Comparison of ENCODE assay signal across 24 cellular contexts in the genomic region with DNA sequence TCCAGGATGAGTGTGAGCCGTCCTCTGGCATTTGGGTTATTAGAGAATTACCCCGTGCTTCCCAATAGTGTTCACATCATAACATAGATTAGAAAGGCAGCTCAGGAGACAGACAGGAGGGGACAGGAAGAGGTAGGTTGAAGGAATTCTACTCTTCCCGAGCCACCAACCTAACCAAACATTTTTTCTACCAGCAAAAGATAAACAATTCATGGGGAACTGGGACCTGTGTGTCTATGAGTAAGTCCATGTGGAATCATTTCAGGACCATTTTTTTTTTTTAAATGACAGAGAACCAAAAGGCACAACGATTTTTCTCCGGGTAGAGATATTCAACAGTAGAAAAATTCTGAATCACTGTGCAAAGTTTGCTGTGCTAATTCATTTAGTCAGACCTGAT.
"Had no signal": no experiment of that assay in that cellular context is flagged by ENCODE, and none has a peak within 500 bp of the region (broad histone marks: within the 10 kb centered on the region; RNA-seq: fewer than 3 reads in every experiment).

No MANE protein-coding gene starts in this region.

- ATAC-seq: activated CD4-positive, alpha-beta T cell treated with anti-CD3 and anti-CD28 coated beads for 36 hours; activated T-cell treated with anti-CD3 and anti-CD28 coated beads, Interleukin-2, amount 50 U/mL, for 4 hours; left ventricle myocardium superior; natural killer cell treated with Interleukin-12 subunit alpha and Interleukin-12 subunit beta and Interleukin-15 and Interleukin-18, amount 100 ng/mL, for 72 hours; pancreas; psoas muscle; T-helper 17 cell had no signal

- H3K4me1 Mint-ChIP-seq: activated B cell treated with CpG ODN at 0.5 μM for 24 hours; activated CD4-positive, alpha-beta T cell treated with anti-CD3 and anti-CD28 coated beads for 36 hours; T-helper 17 cell had no signal

- FAIRE-seq: pancreas had no signal

- H3K4me1 ChIP-seq: pancreas, right atrium auricular region, upper lobe of left lung had no signal

- H3K27ac Mint-ChIP-seq: activated B cell treated with CpG ODN at 0.5 μM for 24 hours; activated CD4-positive, alpha-beta T cell treated with anti-CD3 and anti-CD28 coated beads for 36 hours; activated naive CD8-positive, alpha-beta T cell treated with anti-CD3 and anti-CD28 coated beads for 36 hours; activated T-helper 2 cell treated with anti-CD3 and anti-CD28 coated beads, Interferon-gamma antibody, Interleukin-2, Interleukin-4, amounts not matched to agents 10 μg/mL and 5 μg/mL and 100 μg/mL, durations not matched to agents 14 hours and 24 hours and 36 hours; natural killer cell treated with Interleukin-12 subunit alpha and Interleukin-12 subunit beta and Interleukin-15 and Interleukin-18, amount 100 ng/mL, for 72 hours; T-helper 17 cell had no signal

- H3K9me3 ChIP-seq: pancreas, psoas muscle, right atrium auricular region, upper lobe of left lung had no signal

- H3K4me3 ChIP-seq: hepatocyte, pancreas, psoas muscle, right atrium auricular region, upper lobe of left lung had no signal

- H3K9me3 Mint-ChIP-seq: activated B cell treated with CpG ODN at 0.5 μM for 24 hours; activated T-helper 2 cell treated with anti-CD3 and anti-CD28 coated beads, Interferon-gamma antibody, Interleukin-2, Interleukin-4, amounts not matched to agents 10 μg/mL and 5 μg/mL and 100 μg/mL, durations not matched to agents 14 hours and 24 hours and 36 hours had no signal

- DNase-seq: activated B cell treated with CpG ODN at 0.5 μM for 24 hours; activated CD4-positive, alpha-beta T cell treated with anti-CD3 and anti-CD28 coated beads for 36 hours; activated CD4-positive, alpha-beta T cell treated with anti-CD3 and anti-CD28 coated beads, Interleukin-2, amount 50 U/mL, for 4 hours; activated CD8-positive, alpha-beta memory T cell treated with anti-CD3 and anti-CD28 coated beads, Interleukin-2, amount 50 U/mL, for 48 hours; activated naive CD4-positive, alpha-beta T cell; activated naive CD8-positive, alpha-beta T cell treated with anti-CD3 and anti-CD28 coated beads for 36 hours; activated T-cell treated with anti-CD3 and anti-CD28 coated beads, Interleukin-2, amount 50 U/mL, for 4 hours; brain microvascular endothelial cell; caudate nucleus; dermis blood vessel endothelial cell; effector CD8-positive, alpha-beta T cell; erythroblast; foreskin fibroblast; left ventricle myocardium superior; pancreas; psoas muscle; stimulated activated CD4-positive, alpha-beta T cell treated with anti-CD3 and anti-CD28 coated beads, Interleukin-4, amount 100 ng/mL, for 24 hours; stimulated activated naive CD4-positive, alpha-beta T cell treated with Interleukin-2 at 50 U/mL for 16 hours; T-helper 17 cell; upper lobe of left lung had no signal

- H3K27me3 ChIP-seq: brain microvascular endothelial cell, hepatocyte, pancreas, right atrium auricular region, upper lobe of left lung had no signal

- H3K36me3 Mint-ChIP-seq: natural killer cell treated with Interleukin-12 subunit alpha and Interleukin-12 subunit beta and Interleukin-15 and Interleukin-18, amount 100 ng/mL, for 72 hours had no signal

- H3K36me3 ChIP-seq: brain microvascular endothelial cell, pancreas, right atrium auricular region, upper lobe of left lung had no signal

- H3K4me3 Mint-ChIP-seq: activated B cell treated with CpG ODN at 0.5 μM for 24 hours; activated CD4-positive, alpha-beta T cell treated with anti-CD3 and anti-CD28 coated beads for 36 hours; activated naive CD8-positive, alpha-beta T cell treated with anti-CD3 and anti-CD28 coated beads for 36 hours; activated T-cell treated with anti-CD3 and anti-CD28 coated beads, Interleukin-2, amount 50 U/mL, for 4 hours; natural killer cell treated with Interleukin-12 subunit alpha and Interleukin-12 subunit beta and Interleukin-15 and Interleukin-18, amount 100 ng/mL, for 72 hours; T-helper 17 cell had no signal

- H3K27me3 Mint-ChIP-seq: activated CD4-positive, alpha-beta T cell treated with anti-CD3 and anti-CD28 coated beads for 36 hours; natural killer cell treated with Interleukin-12 subunit alpha and Interleukin-12 subunit beta and Interleukin-15 and Interleukin-18, amount 100 ng/mL, for 72 hours had no signal

- H3K4me2 ChIP-seq: hepatocyte had no signal

- H2AFZ ChIP-seq: hepatocyte had no signal

- H3K27ac ChIP-seq: brain microvascular endothelial cell, hepatocyte, pancreas, psoas muscle, right atrium auricular region, upper lobe of left lung had no signal
